ENCODE assay signal across 24 cellular contexts in the genomic region with DNA sequence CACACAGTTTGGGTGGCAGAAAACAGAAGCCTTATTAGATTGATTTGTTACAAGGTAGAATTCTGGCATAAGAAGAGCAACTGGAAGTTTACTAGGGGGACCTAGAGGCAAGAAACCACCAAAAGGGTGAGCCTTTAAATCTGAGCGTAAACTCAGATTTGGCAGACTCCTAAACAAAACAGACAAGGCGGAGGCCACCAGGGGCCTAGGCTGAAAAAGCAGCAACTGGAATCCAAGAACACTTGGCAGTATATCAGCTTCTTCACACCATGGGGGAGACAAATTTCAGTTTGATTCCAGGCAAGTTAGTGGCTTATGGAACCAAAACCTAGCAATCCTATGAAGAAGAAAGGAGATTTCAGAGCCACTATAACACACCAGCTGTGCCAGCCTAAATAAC.
"Had no signal": no experiment of that assay in that cellular context is flagged by ENCODE, and none has a peak within 500 bp of the region (broad histone marks: within the 10 kb centered on the region; RNA-seq: fewer than 3 reads in every experiment).

No MANE protein-coding gene starts in this region.

- H3K4me1 ChIP-seq: parathyroid adenoma, sigmoid colon, spleen, suprapubic skin, tibial nerve, uterus had no signal

- H3K4me1 Mint-ChIP-seq: mesothelial cell of epicardium; naive B cell; natural killer cell; stimulated activated effector memory CD8-positive, alpha-beta T cell treated with anti-CD3 and anti-CD28 coated beads, Interleukin-12 subunit alpha, Interleukin-12 subunit beta, amount 100 ng/mL, for 72 hours had no signal

- DNase-seq: hippocampal formation; kidney glomerular epithelial cell; left cardiac atrium; mesendoderm; naive B cell; natural killer cell; nucleus accumbens; sigmoid colon; small intestine; spleen; stimulated activated CD4-positive, alpha-beta T cell treated with anti-CD3 and anti-CD28 coated beads, Interleukin-4, amount 100 ng/mL, for 24 hours; stimulated activated naive CD4-positive, alpha-beta T cell; uterus had no signal

- H3K36me3 Mint-ChIP-seq: mesothelial cell of epicardium; stimulated activated effector memory CD8-positive, alpha-beta T cell treated with anti-CD3 and anti-CD28 coated beads, Interleukin-12 subunit alpha, Interleukin-12 subunit beta, amount 100 ng/mL, for 72 hours; type B pancreatic cell had no signal

- H3K27ac ChIP-seq: parathyroid adenoma, sigmoid colon, spleen, suprapubic skin, thoracic aorta, uterus had no signal

- H3K27me3 Mint-ChIP-seq: naive B cell; progenitor cell of endocrine pancreas; stimulated activated naive CD8-positive, alpha-beta T cell treated with anti-CD3 and anti-CD28 coated beads, Interleukin-15, Interleukin-2, amounts not matched to agents 100 ng/mL and 50 ng/mL, for 24 hours; type B pancreatic cell had no signal

- ATAC-seq: left cardiac atrium; left lobe of liver; natural killer cell; stimulated activated effector memory CD8-positive, alpha-beta T cell treated with anti-CD3 and anti-CD28 coated beads, Interleukin-12 subunit alpha, Interleukin-12 subunit beta, amount 100 ng/mL, for 72 hours had no signal

- H3K4me3 ChIP-seq: lung, sigmoid colon, spleen, suprapubic skin, thoracic aorta, tibial nerve, uterus had no signal

- H3K27me3 ChIP-seq: sigmoid colon, spleen, suprapubic skin, tibial nerve, uterus had no signal

- H3K9me3 ChIP-seq: sigmoid colon, suprapubic skin, thoracic aorta, uterus had no signal

- H3K27ac Mint-ChIP-seq: mesothelial cell of epicardium; natural killer cell; progenitor cell of endocrine pancreas; stimulated activated effector memory CD8-positive, alpha-beta T cell treated with anti-CD3 and anti-CD28 coated beads, Interleukin-12 subunit alpha, Interleukin-12 subunit beta, amount 100 ng/mL, for 72 hours; stimulated activated naive CD8-positive, alpha-beta T cell treated with anti-CD3 and anti-CD28 coated beads, Interleukin-15, Interleukin-2, amounts not matched to agents 100 ng/mL and 50 ng/mL, for 24 hours; type B pancreatic cell had no signal

- H3K36me3 ChIP-seq: sigmoid colon, spleen, suprapubic skin, thoracic aorta, tibial nerve, uterus had no signal

- H3K9ac ChIP-seq: parathyroid adenoma had no signal

- H2AFZ ChIP-seq: parathyroid adenoma had no signal

- H3K4me3 Mint-ChIP-seq: mesothelial cell of epicardium; naive B cell; natural killer cell; stimulated activated effector memory CD8-positive, alpha-beta T cell treated with anti-CD3 and anti-CD28 coated beads, Interleukin-12 subunit alpha, Interleukin-12 subunit beta, amount 100 ng/mL, for 72 hours; stimulated activated naive CD8-positive, alpha-beta T cell treated with anti-CD3 and anti-CD28 coated beads, Interleukin-15, Interleukin-2, amounts not matched to agents 100 ng/mL and 50 ng/mL, for 24 hours; type B pancreatic cell had no signal

- H3K79me2 ChIP-seq: parathyroid adenoma had no signal
